12 cellular contexts compared by ENCODE assay signal in genomic region chr2:213221962-213222361, GRCh38.
"Had no signal": no experiment of that assay in that cellular context is flagged by ENCODE, and none has a peak within 500 bp of the region (broad histone marks: within the 10 kb centered on the region; RNA-seq: fewer than 3 reads in every experiment).

No MANE protein-coding gene starts in this region.

- ATAC-seq: naive thymus-derived CD4-positive, alpha-beta T cell; right lobe of liver; stimulated activated effector memory CD8-positive, alpha-beta T cell treated with anti-CD3 and anti-CD28 coated beads, Interleukin-12 subunit alpha, Interleukin-12 subunit beta, amount 100 ng/mL, for 72 hours; upper lobe of right lung had no signal

- H3K4me3 ChIP-seq: ovary, right lobe of liver, testis, upper lobe of right lung had no signal

- H3K4me3 Mint-ChIP-seq: activated naive CD8-positive, alpha-beta T cell treated with anti-CD3 and anti-CD28 coated beads for 36 hours; memory B cell; naive thymus-derived CD4-positive, alpha-beta T cell; stimulated activated effector memory CD8-positive, alpha-beta T cell treated with anti-CD3 and anti-CD28 coated beads, Interleukin-12 subunit alpha, Interleukin-12 subunit beta, amount 100 ng/mL, for 72 hours had no signal

- H3K36me3 Mint-ChIP-seq: activated naive CD8-positive, alpha-beta T cell treated with anti-CD3 and anti-CD28 coated beads for 36 hours; memory B cell; naive thymus-derived CD4-positive, alpha-beta T cell; stimulated activated effector memory CD8-positive, alpha-beta T cell treated with anti-CD3 and anti-CD28 coated beads, Interleukin-12 subunit alpha, Interleukin-12 subunit beta, amount 100 ng/mL, for 72 hours had no signal

- DNase-seq: activated CD4-positive, alpha-beta T cell treated with anti-CD3 and anti-CD28 coated beads, Interleukin-2, amount 50 U/mL, for 4 hours; activated naive CD4-positive, alpha-beta T cell; activated naive CD8-positive, alpha-beta T cell treated with anti-CD3 and anti-CD28 coated beads for 36 hours; effector CD4-positive, alpha-beta T cell; naive thymus-derived CD4-positive, alpha-beta T cell; ovary; right lobe of liver; stimulated activated CD4-positive, alpha-beta T cell treated with anti-CD3 and anti-CD28 coated beads, Interleukin-4, amount 100 ng/mL, for 24 hours; testis; upper lobe of right lung had no signal

- H3K9me3 Mint-ChIP-seq: activated naive CD8-positive, alpha-beta T cell treated with anti-CD3 and anti-CD28 coated beads for 36 hours; memory B cell; naive thymus-derived CD4-positive, alpha-beta T cell; stimulated activated effector memory CD8-positive, alpha-beta T cell treated with anti-CD3 and anti-CD28 coated beads, Interleukin-12 subunit alpha, Interleukin-12 subunit beta, amount 100 ng/mL, for 72 hours had no signal

- H3K27me3 Mint-ChIP-seq: activated naive CD8-positive, alpha-beta T cell treated with anti-CD3 and anti-CD28 coated beads for 36 hours; memory B cell had no signal

- H3K4me1 Mint-ChIP-seq: naive thymus-derived CD4-positive, alpha-beta T cell had no signal

- H3K27ac Mint-ChIP-seq: activated naive CD8-positive, alpha-beta T cell treated with anti-CD3 and anti-CD28 coated beads for 36 hours; memory B cell; naive thymus-derived CD4-positive, alpha-beta T cell; stimulated activated effector memory CD8-positive, alpha-beta T cell treated with anti-CD3 and anti-CD28 coated beads, Interleukin-12 subunit alpha, Interleukin-12 subunit beta, amount 100 ng/mL, for 72 hours had no signal
